In the genomic region with DNA sequence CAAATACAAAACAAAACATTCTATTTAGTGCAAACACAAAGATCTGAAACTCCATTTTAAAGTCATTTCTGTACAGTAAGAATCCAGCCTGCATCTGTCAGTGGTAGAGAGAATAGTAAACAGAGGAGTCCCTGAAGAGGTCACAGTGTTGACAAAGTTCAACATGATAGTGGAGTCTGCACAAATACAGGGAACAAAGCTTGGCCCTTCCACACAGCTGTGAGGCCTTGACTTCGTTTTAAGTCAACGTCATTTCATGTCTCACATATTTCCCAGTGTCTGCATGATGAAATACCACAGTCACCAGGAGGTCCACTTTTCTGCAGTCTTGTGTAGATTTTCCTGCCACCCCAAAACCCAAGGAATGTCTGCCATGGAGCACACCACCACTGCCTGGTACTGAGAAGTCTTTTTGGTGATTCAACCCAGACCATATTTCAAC, we compare ENCODE assay signal across 20 cellular contexts. TPM values are rescaled to one million over a fixed set of nuclear protein-coding genes. Genes with fewer than 3 reads are reported as not detected.
A peak's percentile ranks its signal among the peaks of the same experiment; 100 is the strongest.
DNase-seq lines count a peak whose midpoint lies in the region; ATAC-seq, FAIRE-seq and TF ChIP-seq lines count a peak whose summit lies in the region.
"Had no signal": no experiment of that assay in that cellular context is flagged by ENCODE, and none has a peak within 500 bp of the region (broad histone marks: within the 10 kb centered on the region; RNA-seq: fewer than 3 reads in every experiment).

No MANE protein-coding gene starts in this region.

- no peaks in the 10 kb centered on the region for H3K27me3 ChIP-seq in Loucy (ENCODE audit: insufficient read depth, low read length, poor library complexity, severe bottlenecking)
- no peaks in the 10 kb centered on the region for H3K27me3 ChIP-seq in GM12878 (replicated peaks in 1 of 2; ENCODE audit: control insufficient read depth in 2 of 2, insufficient read depth in 2 of 2, low read length in 1 of 2)
- no peaks in the 10 kb centered on the region for H3K27me3 ChIP-seq in esophagus squamous epithelium
- H3K27me3 ChIP-seq: cardiac muscle cell, pancreas, spleen had no signal

- CTCF ChIA-PET in GM12878 (lab: Yijun Ruan, JAX) = interaction anchor here (0.7 to 2.7 kb wide), 3 partner anchors 9 to 183 kb away, joined by 3 to 15 read pairs (median 3); no protein-coding TSS in a partner anchor

- no peak for FAIRE-seq in GM12878 (lab: Jason Lieb, UNC)
- FAIRE-seq: pancreas had no signal

- H2AFZ ChIP-seq in Loucy (ENCODE audit: low read length) (0 out of 2 replicates have a peak overlapping the region, but pooled peaks have one; percentile 0), GM12878 (ENCODE audit: control insufficient read depth, low read depth, low read length) (no peak overlapping the region)

- intact Hi-C loops in GM12878 (cut with micrococcal nuclease; ENCODE audit: unreplicated experiment) (no loop called here), esophagus squamous epithelium (cut with DNase I) (no loop called here)

- RAD21 ChIA-PET in GM12878 (lab: Charles Lee; ENCODE audit: unreplicated experiment) = interaction anchor here (1.3 kb wide), 1 partner anchor 20 kb away, joined by 4 read pairs; no protein-coding TSS in a partner anchor

- WGBS in GM12878 (ENCODE audit: insufficient coverage, insufficient replicate concordance, low lambda C conversion rate, missing lambda C conversion rate) = 100% methylated on average over 2 of the region's 2 CpGs
- 73 to 85% methylated on average over 2 of the region's 2 CpGs for WGBS in esophagus squamous epithelium, 2 donors

- in situ Hi-C loops in GM12878 (cut with MboI) = no loop called here

- TF ChIP-seq EP300 in GM12878 (IDR thresholded peaks at IDR 0.05; ENCODE audit: borderline replicate concordance in 1 of 2, control insufficient read depth in 1 of 2, low read depth in 2 of 2, low read length in 2 of 2) = no peak; a peak in 1 of 4 replicates

- POLR2A ChIA-PET in GM12878 (lab: Charles Lee) = interaction anchor here (0.7 kb wide), 1 partner anchor 8 kb away, joined by 3 read pairs; no protein-coding TSS in a partner anchor

- H3K4me3 ChIP-seq in Loucy (ENCODE audit: low read length, poor library complexity, severe bottlenecking) = no peak overlapping the region
- H3K4me3 ChIP-seq in GM12878 = no peak overlapping the region
- no peak overlapping the region for H3K4me3 ChIP-seq in esophagus squamous epithelium
- H3K4me3 ChIP-seq: cardiac muscle cell, pancreas, SK-N-MC, spleen had no signal

- no peak for TF ChIP-seq POLR2A in GM12878 (IDR thresholded peaks at IDR 0.05; ENCODE audit: low read depth, low read length)
- TF ChIP-seq POLR2A in esophagus squamous epithelium (IDR thresholded peaks at IDR 0.05) = no peak

- SMC1A ChIA-PET in GM12878 (lab: Charles Lee; ENCODE audit: uncharacterized antibody, unreplicated experiment) = no interaction called here

- H3K9ac ChIP-seq in Loucy (ENCODE audit: low read depth, low read length, poor library complexity, severe bottlenecking) = no peak overlapping the region
- H3K9ac ChIP-seq in GM12878 (ENCODE audit: control insufficient read depth, insufficient read depth, low read length) = no peak overlapping the region

- no peak overlapping the region for H3K4me2 ChIP-seq in Loucy (ENCODE audit: low read depth, low read length, poor library complexity, severe bottlenecking)
- no peak overlapping the region; the same call in 1 of the 2 replicates for H3K4me2 ChIP-seq in GM12878 (ENCODE audit: control insufficient read depth, insufficient read depth)

- no peaks in the 10 kb centered on the region for H3K9me2 ChIP-seq in Loucy (replicated peaks; ENCODE audit: low read depth, low read length)

- H3K27ac ChIP-seq in GM12878 (ENCODE audit: control insufficient read depth, insufficient read depth) (no peak overlapping the region; the same call in 1 of the 2 replicates), esophagus squamous epithelium (no peak overlapping the region)
- H3K27ac ChIP-seq: 22Rv1, cardiac muscle cell, pancreas, SK-N-MC, spleen had no signal

- H4K20me1 ChIP-seq in Loucy (ENCODE audit: insufficient read depth, low read length, poor library complexity, severe bottlenecking) (no peaks in the 10 kb centered on the region), GM12878 (ENCODE audit: control insufficient read depth, insufficient read depth) (no peaks in the 10 kb centered on the region)

- peak; percentile 30 for DNase-seq in DMS153 (lab: John Stamatoyannopoulos, UW)
- DNase-seq in DMS153 treated with DMSO at 0.1 percent for 48 hours (lab: John Stamatoyannopoulos, UW; ENCODE audit: unreplicated experiment) = no peak
- DNase-seq in GM12878 (ENCODE audit: low read depth, low spot score) = no peak
- peak; percentile 30 for DNase-seq in non-pigmented ciliary epithelial cell (ENCODE audit: low read depth)
- DNase-seq in activated gamma-delta T cell treated with Interleukin-2 at 50 U/mL for 16 hours = no peak
- DNase-seq in retina = no peak
- no peak for DNase-seq in esophagus squamous epithelium (lab: John Stamatoyannopoulos, UW)
- DNase-seq: CD8-positive, alpha-beta memory T cell; endodermal cell; glutamatergic neuron; KG1; NCI-H2107; pancreas; spleen had no signal

- ATAC-seq in GM12878 = peak; percentile 63
- ATAC-seq: pancreas had no signal

- no TSS peak for BruUV-seq in GM12878 (replicated peaks; lab: Mats Ljungman, UMichigan)

- H3K36me3 ChIP-seq in Loucy (ENCODE audit: insufficient read depth, low read length) (no peaks in the 10 kb centered on the region), GM12878 (ENCODE audit: control insufficient read depth in 2 of 2, insufficient read depth in 2 of 2, low read length in 1 of 2) (no peaks in the 10 kb centered on the region), esophagus squamous epithelium (no peaks in the 10 kb centered on the region)
- H3K36me3 ChIP-seq: cardiac muscle cell, pancreas, spleen had no signal

- H3K79me2 ChIP-seq in Loucy (ENCODE audit: insufficient read depth, low read length) (no peaks in the 10 kb centered on the region), GM12878 (ENCODE audit: control insufficient read depth, insufficient read depth, low read length) (no peaks in the 10 kb centered on the region)

- no peak for TF ChIP-seq RAD21 in GM12878 (IDR thresholded peaks at IDR 0.05; ENCODE audit: insufficient read depth, low read depth, low read length)

- H3K9me3 ChIP-seq in Loucy (ENCODE audit: insufficient read depth, low read depth, low read length) (peaks cover 7% of the 10 kb centered on the region; the same call in 1 of the 2 replicates), GM12878 (replicated peaks; ENCODE audit: control insufficient read depth, insufficient read depth, low read length) (no peaks in the 10 kb centered on the region; the same call in 2 of the 3 replicates), esophagus squamous epithelium (no peaks in the 10 kb centered on the region)

- TF ChIP-seq CTCF in Loucy (conservative IDR thresholded peaks at IDR 0.05; ENCODE audit: low read length) (no peak), GM12878 (IDR thresholded peaks at IDR 0.05 in 2 of 3, conservative IDR thresholded peaks at IDR 0.05 in 1 of 3; ENCODE audit: control insufficient read depth in 2 of 3, extremely low read depth in 1 of 3, insufficient read depth in 1 of 3, low read depth in 3 of 3, low read length in 3 of 3) (no peak), esophagus squamous epithelium (IDR thresholded peaks at IDR 0.05) (no peak)

- no peaks in the 10 kb centered on the region for H3F3A ChIP-seq in Loucy (ENCODE audit: low read depth)

- H3K4me1 ChIP-seq in Loucy (ENCODE audit: insufficient read depth, low read length, poor library complexity, severe bottlenecking) = no peaks in the 10 kb centered on the region
- peaks cover 22% of the 10 kb centered on the region for H3K4me1 ChIP-seq in GM12878 (ENCODE audit: control insufficient read depth, insufficient read depth, low read length)
- H3K4me1 ChIP-seq in esophagus squamous epithelium = no peaks in the 10 kb centered on the region
- H3K4me1 ChIP-seq: pancreas, spleen had no signal

RNA-seq across cellular contexts. Expression of a gene that starts 33.0 kb away (rescaled TPM):
- not detected in 2 replicates for total RNA-seq in GM12878 (2013; cell fraction: nucleolus; rRNA removed)
- total RNA-seq in GM12878 (2014; rRNA removed) = not detected in 2 replicates
- total RNA-seq in GM12878 (2014; rRNA removed; fragmentation: Illumina TruSeq; extraction: Trizol) = not detected in 2 replicates
- not detected in 2 replicates for total RNA-seq in GM12878 (2021)
- polyA plus RNA-seq in GM12878 (2011; ENCODE audit: low read depth) = not detected
- polyA plus RNA-seq in GM12878 (2011; rRNA removed) = not detected in 2 replicates
- polyA plus RNA-seq in GM12878 (2011; cell fraction: cytosol; rRNA removed) = 0.01 TPM in 1 of 2 replicates, not detected in the other
- polyA plus RNA-seq in GM12878 (2011; cell fraction: nucleus; rRNA removed) = not detected in 2 replicates
- 0.10 TPM in 1 of 2 replicates, not detected in the other for polyA plus RNA-seq in GM12878 (2012)
- not detected in 2 replicates for polyA plus RNA-seq in GM12878 (2014; fragmentation: Illumina TruSeq; extraction: Trizol)
- not detected for polyA plus RNA-seq in GM12878 (2014; fragmentation: Nextera tagmentation; extraction: Ambion mirVana)
- not detected in 2 replicates for polyA plus RNA-seq in GM12878 (2014; rRNA removed)
- not detected for polyA plus RNA-seq in GM12878 (2016; fragmentation: Nextera tagmentation; extraction: Ambion mirVana)
- not detected in 2 replicates for polyA minus RNA-seq in GM12878 (2011; rRNA and poly(A)+ RNA removed)
- not detected in 2 replicates for polyA minus RNA-seq in GM12878 (2011; cell fraction: cytosol; rRNA and poly(A)+ RNA removed)
- not detected in 2 replicates for polyA minus RNA-seq in GM12878 (2011; cell fraction: nucleus; rRNA and poly(A)+ RNA removed)
- total RNA-seq in esophagus squamous epithelium = not detected
- total RNA-seq: CD8-positive, alpha-beta memory T cell; kidney epithelial cell; pancreas; subcutaneous adipose tissue had no signal
- polyA plus RNA-seq: CD8-positive, alpha-beta memory T cell had no signal

RNA-seq across cellular contexts. Expression of a gene that starts 46.1 kb away (rescaled TPM):
- 0.24 TPM in 1 of 2 replicates, not detected in the other for total RNA-seq in GM12878 (2013; cell fraction: nucleolus; rRNA removed)
- under 0.01 and 0.05 TPM in 2 replicates for total RNA-seq in GM12878 (2014; rRNA removed)
- not detected in 2 replicates for total RNA-seq in GM12878 (2014; rRNA removed; fragmentation: Illumina TruSeq; extraction: Trizol)
- total RNA-seq in GM12878 (2021) = 0.08 TPM in 1 of 2 replicates, not detected in the other
- not detected for polyA plus RNA-seq in GM12878 (2011; ENCODE audit: low read depth)
- polyA plus RNA-seq in GM12878 (2011; rRNA removed) = not detected in 2 replicates
- not detected in 2 replicates for polyA plus RNA-seq in GM12878 (2011; cell fraction: cytosol; rRNA removed)
- polyA plus RNA-seq in GM12878 (2011; cell fraction: nucleus; rRNA removed) = 0.07 TPM in 1 of 2 replicates, not detected in the other
- not detected in 2 replicates for polyA plus RNA-seq in GM12878 (2012)
- not detected in 2 replicates for polyA plus RNA-seq in GM12878 (2014; fragmentation: Illumina TruSeq; extraction: Trizol)
- not detected for polyA plus RNA-seq in GM12878 (2014; fragmentation: Nextera tagmentation; extraction: Ambion mirVana)
- polyA plus RNA-seq in GM12878 (2014; rRNA removed) = not detected in 2 replicates
- polyA plus RNA-seq in GM12878 (2016; fragmentation: Nextera tagmentation; extraction: Ambion mirVana) = not detected
- 0.05 TPM in 1 of 2 replicates, not detected in the other for polyA minus RNA-seq in GM12878 (2011; rRNA and poly(A)+ RNA removed)
- polyA minus RNA-seq in GM12878 (2011; cell fraction: cytosol; rRNA and poly(A)+ RNA removed) = not detected in 2 replicates
- 0.24 and 0.48 TPM in 2 replicates for polyA minus RNA-seq in GM12878 (2011; cell fraction: nucleus; rRNA and poly(A)+ RNA removed)
- total RNA-seq in esophagus squamous epithelium = under 1 TPM in 2 of 4 donors, not detected in 2; 0.19 to 0.34 TPM
- total RNA-seq: CD8-positive, alpha-beta memory T cell had no signal
- polyA plus RNA-seq: CD8-positive, alpha-beta memory T cell had no signal

Comparison
In these comparisons a context has a peak if more than half of its experiments do, and no peak if none do; other contexts are left out.
1. DNase-seq: peak in DMS153 (single experiment) and non-pigmented ciliary epithelial cell (single experiment); none in DMS153 treated with DMSO at 0.1 percent for 48 hours (single experiment), GM12878 (single experiment), activated gamma-delta T cell treated with Interleukin-2 at 50 U/mL for 16 hours (single experiment), retina (single experiment) and esophagus squamous epithelium (single experiment).